ENCODE assay signal across 1 cellular context in the genomic region with DNA sequence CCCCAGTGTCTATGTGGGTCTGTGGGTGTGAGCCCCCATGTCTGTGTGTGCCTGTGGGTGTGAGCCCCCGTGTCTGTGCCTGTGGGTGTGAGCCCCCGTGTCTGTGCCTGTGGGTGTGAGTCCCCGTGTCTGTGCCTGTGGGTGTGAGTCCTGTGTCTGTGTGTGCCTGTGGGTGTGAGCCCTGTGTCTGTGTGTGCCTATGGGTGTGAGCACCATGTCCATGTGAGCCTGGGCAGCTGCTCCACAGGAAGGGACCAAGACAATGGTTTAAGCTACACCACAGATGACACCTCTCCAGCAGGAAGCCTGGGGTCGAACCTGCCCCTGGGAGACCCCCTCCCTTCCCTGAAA.
TF ChIP-seq lines count a peak whose summit lies in the region.

No MANE protein-coding gene starts in this region.

TF ChIP-seq in SK-N-SH treated with all-trans-retinoic acid at 6 μM for 48 hours, 23 proteins besides CTCF, POLR2A, EP300 and RAD21:
- TF ChIP-seq, protein P1, sequence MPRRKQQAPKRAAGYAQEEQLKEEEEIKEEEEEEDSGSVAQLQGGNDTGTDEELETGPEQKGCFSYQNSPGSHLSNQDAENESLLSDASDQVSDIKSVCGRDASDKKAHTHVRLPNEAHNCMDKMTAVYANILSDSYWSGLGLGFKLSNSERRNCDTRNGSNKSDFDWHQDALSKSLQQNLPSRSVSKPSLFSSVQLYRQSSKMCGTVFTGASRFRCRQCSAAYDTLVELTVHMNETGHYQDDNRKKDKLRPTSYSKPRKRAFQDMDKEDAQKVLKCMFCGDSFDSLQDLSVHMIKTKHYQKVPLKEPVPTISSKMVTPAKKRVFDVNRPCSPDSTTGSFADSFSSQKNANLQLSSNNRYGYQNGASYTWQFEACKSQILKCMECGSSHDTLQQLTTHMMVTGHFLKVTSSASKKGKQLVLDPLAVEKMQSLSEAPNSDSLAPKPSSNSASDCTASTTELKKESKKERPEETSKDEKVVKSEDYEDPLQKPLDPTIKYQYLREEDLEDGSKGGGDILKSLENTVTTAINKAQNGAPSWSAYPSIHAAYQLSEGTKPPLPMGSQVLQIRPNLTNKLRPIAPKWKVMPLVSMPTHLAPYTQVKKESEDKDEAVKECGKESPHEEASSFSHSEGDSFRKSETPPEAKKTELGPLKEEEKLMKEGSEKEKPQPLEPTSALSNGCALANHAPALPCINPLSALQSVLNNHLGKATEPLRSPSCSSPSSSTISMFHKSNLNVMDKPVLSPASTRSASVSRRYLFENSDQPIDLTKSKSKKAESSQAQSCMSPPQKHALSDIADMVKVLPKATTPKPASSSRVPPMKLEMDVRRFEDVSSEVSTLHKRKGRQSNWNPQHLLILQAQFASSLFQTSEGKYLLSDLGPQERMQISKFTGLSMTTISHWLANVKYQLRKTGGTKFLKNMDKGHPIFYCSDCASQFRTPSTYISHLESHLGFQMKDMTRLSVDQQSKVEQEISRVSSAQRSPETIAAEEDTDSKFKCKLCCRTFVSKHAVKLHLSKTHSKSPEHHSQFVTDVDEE (CRISPR knock-in tag; IDR thresholded peaks at IDR 0.05) = no peak
- TF ChIP-seq OSR1 (CRISPR knock-in tag; IDR thresholded peaks at IDR 0.05) (no peak), RARB (CRISPR knock-in tag; IDR thresholded peaks at IDR 0.05) (no peak), BACH2 (CRISPR knock-in tag; IDR thresholded peaks at IDR 0.05; ENCODE audit: borderline replicate concordance) (no peak), SNAI2 (CRISPR knock-in tag; IDR thresholded peaks at IDR 0.05) (no peak), ISL1 (CRISPR knock-in tag; IDR thresholded peaks at IDR 0.05) (no peak), PPARA (CRISPR knock-in tag; IDR thresholded peaks at IDR 0.05; ENCODE audit: borderline replicate concordance) (no peak), TOX (CRISPR knock-in tag; IDR thresholded peaks at IDR 0.05; ENCODE audit: borderline replicate concordance) (no peak)
- TF ChIP-seq, protein P2, sequence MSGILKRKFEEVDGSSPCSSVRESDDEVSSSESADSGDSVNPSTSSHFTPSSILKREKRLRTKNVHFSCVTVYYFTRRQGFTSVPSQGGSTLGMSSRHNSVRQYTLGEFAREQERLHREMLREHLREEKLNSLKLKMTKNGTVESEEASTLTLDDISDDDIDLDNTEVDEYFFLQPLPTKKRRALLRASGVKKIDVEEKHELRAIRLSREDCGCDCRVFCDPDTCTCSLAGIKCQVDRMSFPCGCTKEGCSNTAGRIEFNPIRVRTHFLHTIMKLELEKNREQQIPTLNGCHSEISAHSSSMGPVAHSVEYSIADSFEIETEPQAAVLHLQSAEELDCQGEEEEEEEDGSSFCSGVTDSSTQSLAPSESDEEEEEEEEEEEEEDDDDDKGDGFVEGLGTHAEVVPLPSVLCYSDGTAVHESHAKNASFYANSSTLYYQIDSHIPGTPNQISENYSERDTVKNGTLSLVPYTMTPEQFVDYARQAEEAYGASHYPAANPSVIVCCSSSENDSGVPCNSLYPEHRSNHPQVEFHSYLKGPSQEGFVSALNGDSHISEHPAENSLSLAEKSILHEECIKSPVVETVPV (CRISPR knock-in tag; IDR thresholded peaks at IDR 0.05) = no peak
- TF ChIP-seq, protein P3, sequence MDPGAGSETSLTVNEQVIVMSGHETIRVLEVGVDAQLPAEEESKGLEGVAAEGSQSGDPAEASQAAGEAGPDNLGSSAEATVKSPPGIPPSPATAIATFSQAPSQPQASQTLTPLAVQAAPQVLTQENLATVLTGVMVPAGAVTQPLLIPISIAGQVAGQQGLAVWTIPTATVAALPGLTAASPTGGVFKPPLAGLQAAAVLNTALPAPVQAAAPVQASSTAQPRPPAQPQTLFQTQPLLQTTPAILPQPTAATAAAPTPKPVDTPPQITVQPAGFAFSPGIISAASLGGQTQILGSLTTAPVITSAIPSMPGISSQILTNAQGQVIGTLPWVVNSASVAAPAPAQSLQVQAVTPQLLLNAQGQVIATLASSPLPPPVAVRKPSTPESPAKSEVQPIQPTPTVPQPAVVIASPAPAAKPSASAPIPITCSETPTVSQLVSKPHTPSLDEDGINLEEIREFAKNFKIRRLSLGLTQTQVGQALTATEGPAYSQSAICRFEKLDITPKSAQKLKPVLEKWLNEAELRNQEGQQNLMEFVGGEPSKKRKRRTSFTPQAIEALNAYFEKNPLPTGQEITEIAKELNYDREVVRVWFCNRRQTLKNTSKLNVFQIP (CRISPR knock-in tag; IDR thresholded peaks at IDR 0.05; ENCODE audit: borderline replicate concordance, low read depth) = no peak
- TF ChIP-seq, protein P4, sequence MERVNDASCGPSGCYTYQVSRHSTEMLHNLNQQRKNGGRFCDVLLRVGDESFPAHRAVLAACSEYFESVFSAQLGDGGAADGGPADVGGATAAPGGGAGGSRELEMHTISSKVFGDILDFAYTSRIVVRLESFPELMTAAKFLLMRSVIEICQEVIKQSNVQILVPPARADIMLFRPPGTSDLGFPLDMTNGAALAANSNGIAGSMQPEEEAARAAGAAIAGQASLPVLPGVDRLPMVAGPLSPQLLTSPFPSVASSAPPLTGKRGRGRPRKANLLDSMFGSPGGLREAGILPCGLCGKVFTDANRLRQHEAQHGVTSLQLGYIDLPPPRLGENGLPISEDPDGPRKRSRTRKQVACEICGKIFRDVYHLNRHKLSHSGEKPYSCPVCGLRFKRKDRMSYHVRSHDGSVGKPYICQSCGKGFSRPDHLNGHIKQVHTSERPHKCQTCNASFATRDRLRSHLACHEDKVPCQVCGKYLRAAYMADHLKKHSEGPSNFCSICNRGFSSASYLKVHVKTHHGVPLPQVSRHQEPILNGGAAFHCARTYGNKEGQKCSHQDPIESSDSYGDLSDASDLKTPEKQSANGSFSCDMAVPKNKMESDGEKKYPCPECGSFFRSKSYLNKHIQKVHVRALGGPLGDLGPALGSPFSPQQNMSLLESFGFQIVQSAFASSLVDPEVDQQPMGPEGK (CRISPR knock-in tag; IDR thresholded peaks at IDR 0.05; ENCODE audit: borderline replicate concordance) = no peak
